8 cellular contexts compared by ENCODE assay signal in genomic region chr11:65386307-65387081, GRCh38. TPM values are rescaled to one million over a fixed set of nuclear protein-coding genes. Genes with fewer than 3 reads are reported as not detected.
DNase-seq lines count a peak whose midpoint lies in the region; ATAC-seq and TF ChIP-seq lines count a peak whose summit lies in the region.

A gene with protein sequence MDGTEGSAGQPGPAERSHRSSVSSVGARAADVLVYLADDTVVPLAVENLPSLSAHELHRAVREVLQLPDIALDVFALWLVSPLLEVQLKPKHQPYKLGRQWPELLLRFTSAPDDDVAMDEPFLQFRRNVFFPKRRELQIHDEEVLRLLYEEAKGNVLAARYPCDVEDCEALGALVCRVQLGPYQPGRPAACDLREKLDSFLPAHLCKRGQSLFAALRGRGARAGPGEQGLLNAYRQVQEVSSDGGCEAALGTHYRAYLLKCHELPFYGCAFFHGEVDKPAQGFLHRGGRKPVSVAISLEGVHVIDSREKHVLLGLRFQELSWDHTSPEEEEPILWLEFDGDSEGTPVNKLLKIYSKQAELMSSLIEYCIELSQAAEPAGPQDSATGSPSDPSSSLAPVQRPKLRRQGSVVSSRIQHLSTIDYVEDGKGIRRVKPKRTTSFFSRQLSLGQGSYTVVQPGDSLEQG (plus strand): TSS chr11:65386637. CDS start chr11:65387037, 400 bp downstream.

- POLR2A ChIA-PET in activated CD4-positive, alpha-beta T cell treated with anti-CD3 and anti-CD28 coated beads, Interleukin-2, amount 10 ng/mL, durations not matched to agents 7 days and 5 days (lab: Charles Lee): interaction anchor here (1.2 to 2.5 kb wide), 2 partner anchors 37 to 114 kb away, joined by 6 to 11 read pairs; partner anchors contain the start of gene NEAT1

- H3K27ac ChIP-seq in coronary artery: peak within 1 kb of the TSS; percentile 97 to 99

- no peaks in the 10 kb centered on the region for H3K36me3 ChIP-seq in ES-I3 (ENCODE audit: insufficient read depth, low read length)

- intact Hi-C loops in left colon (cut with DNase I, micrococcal nuclease): no loop called here

- DNase-seq in NCI-H510A treated with DMSO at 0.1 percent for 48 hours (lab: John Stamatoyannopoulos, UW): peak; percentile 80
- peak; percentile 88 for DNase-seq in activated CD4-positive, alpha-beta T cell treated with anti-CD3 and anti-CD28 coated beads, Interleukin-2, amount 10 ng/mL, durations not matched to agents 7 days and 5 days
- DNase-seq in coronary artery (ENCODE audit: low spot score): peak; percentile 96
- DNase-seq in left colon: peak; percentile 91 to 95
- DNase-seq in stimulated activated CD4-positive, alpha-beta T cell treated with anti-CD3 and anti-CD28 coated beads, Interleukin-1b, Interleukin-23, amount 100 ng/mL, for 24 hours (ENCODE audit: low read depth in 4 of 4, low spot score in 1 of 4): peak; percentile 69 to 79 (median 74)

- H3K4me1 ChIP-seq in ES-I3 (ENCODE audit: insufficient read depth, low read length): peaks cover 41% of the 10 kb centered on the region

- no peaks in the 10 kb centered on the region for H3K9me3 ChIP-seq in ES-I3 (ENCODE audit: control insufficient read depth, insufficient read depth, low read length)

- no peaks in the 10 kb centered on the region for H3K9me3 Mint-ChIP-seq in activated CD4-positive, alpha-beta T cell treated with anti-CD3 and anti-CD28 coated beads, Interleukin-2, amount 10 ng/mL, durations not matched to agents 7 days and 5 days

- H3K36me3 Mint-ChIP-seq in activated CD4-positive, alpha-beta T cell treated with anti-CD3 and anti-CD28 coated beads, Interleukin-2, amount 10 ng/mL, durations not matched to agents 7 days and 5 days (ENCODE audit: low read depth): peaks cover 14% of the 10 kb centered on the region

- H3K27ac Mint-ChIP-seq in activated CD4-positive, alpha-beta T cell treated with anti-CD3 and anti-CD28 coated beads, Interleukin-2, amount 10 ng/mL, durations not matched to agents 7 days and 5 days: peak within 1 kb of the TSS; percentile 98

- TF ChIP-seq CTCF in coronary artery (IDR thresholded peaks at IDR 0.05): no peak

- peaks cover 77% of the 10 kb centered on the region for H3K4me1 Mint-ChIP-seq in activated CD4-positive, alpha-beta T cell treated with anti-CD3 and anti-CD28 coated beads, Interleukin-2, amount 10 ng/mL, durations not matched to agents 7 days and 5 days

- CTCF ChIA-PET in activated CD4-positive, alpha-beta T cell treated with anti-CD3 and anti-CD28 coated beads, Interleukin-2, amount 10 ng/mL, durations not matched to agents 7 days and 5 days (lab: Charles Lee): interaction anchor here (0.7 to 3.0 kb wide), 7 partner anchors 8 to 539 kb away, joined by 3 to 14 read pairs (median 3); no protein-coding TSS in a partner anchor

- peak within 1 kb of the TSS; percentile 94 for H3K4me3 Mint-ChIP-seq in activated CD4-positive, alpha-beta T cell treated with anti-CD3 and anti-CD28 coated beads, Interleukin-2, amount 10 ng/mL, durations not matched to agents 7 days and 5 days

- H3K4me3 ChIP-seq in coronary artery: peak within 1 kb of the TSS; percentile 90

- no peaks in the 10 kb centered on the region for H3K27me3 Mint-ChIP-seq in activated CD4-positive, alpha-beta T cell treated with anti-CD3 and anti-CD28 coated beads, Interleukin-2, amount 10 ng/mL, durations not matched to agents 7 days and 5 days

- ATAC-seq in HG03108 (IDR thresholded peaks at IDR 0.05; ENCODE audit: unreplicated experiment): peak; percentile 28
- ATAC-seq in left colon: peak; percentile 63
- ATAC-seq in HG03039 (IDR thresholded peaks at IDR 0.05; ENCODE audit: unreplicated experiment): no peak

- peak within 1 kb of the TSS; percentile 70 for H3K9ac ChIP-seq in ES-I3 (ENCODE audit: low read depth, low read length)

RNA-seq across cellular contexts. Expression of the gene that starts here (rescaled TPM):
- total RNA-seq in activated CD4-positive, alpha-beta T cell treated with anti-CD3 and anti-CD28 coated beads, Interleukin-2, amount 10 ng/mL, durations not matched to agents 7 days and 5 days: 10 to 100 TPM; 49.5 to 52.1 TPM
- total RNA-seq in left colon: 10 to 100 TPM; 38.1 to 42.2 TPM
